1 cellular context compared by ENCODE assay signal in genomic region chr15:23646165-23647000, GRCh38.
TF ChIP-seq lines count a peak whose summit lies in the region.

No MANE protein-coding gene starts in this region.

TF ChIP-seq in neural cell, 6 proteins besides CTCF, POLR2A, EP300 and RAD21:
- TF ChIP-seq REST (IDR thresholded peaks at IDR 0.05; ENCODE audit: borderline replicate concordance) (no peak), SMC3 (conservative IDR thresholded peaks at IDR 0.05; ENCODE audit: poor library complexity) (no peak), POLR2AphosphoS5 (IDR thresholded peaks at IDR 0.05) (no peak), EZH2 (IDR thresholded peaks at IDR 0.05; ENCODE audit: borderline replicate concordance, insufficient read depth, low read length, poor library complexity, severe bottlenecking) (no peak)
TF ChIP-seq in neural cell: peak in this region for 0.
